19 cellular contexts compared by ENCODE assay signal in genomic region chr22:23102002-23102655, GRCh38. TPM values are rescaled to one million over a fixed set of nuclear protein-coding genes. Genes with fewer than 3 reads are reported as not detected.
DNase-seq lines count a peak whose midpoint lies in the region; ATAC-seq and TF ChIP-seq lines count a peak whose summit lies in the region.
"Had no signal": no experiment of that assay in that cellular context is flagged by ENCODE, and none has a peak within 500 bp of the region (broad histone marks: within the 10 kb centered on the region; RNA-seq: fewer than 3 reads in every experiment).

No MANE protein-coding gene starts in this region.

- H3K36me3 ChIP-seq in mucosa of descending colon (ENCODE audit: low read depth) (no peaks in the 10 kb centered on the region), testis (ENCODE audit: low read depth, missing control alignments) (no peaks in the 10 kb centered on the region)
- H3K36me3 ChIP-seq: BE2C had no signal

- H3K4me1 Mint-ChIP-seq in T-helper 17 cell = no peaks in the 10 kb centered on the region
- no peaks in the 10 kb centered on the region for H3K4me1 Mint-ChIP-seq in neural crest cell
- H3K4me1 Mint-ChIP-seq: CD14-positive monocyte, H9 had no signal

- H3K9me3 Mint-ChIP-seq in neural crest cell = no peaks in the 10 kb centered on the region
- H3K9me3 Mint-ChIP-seq: CD8-positive, alpha-beta T cell; H9 had no signal

- H3K27ac ChIP-seq in cingulate gyrus (ENCODE audit: low read depth, low read length) = peak overlapping the region; percentile 70
- H3K27ac ChIP-seq in temporal lobe (ENCODE audit: low read depth, low read length) = peak overlapping the region; percentile 85
- no peak overlapping the region for H3K27ac ChIP-seq in RWPE1
- no peak overlapping the region for H3K27ac ChIP-seq in testis

- H3K4me1 ChIP-seq in mucosa of descending colon (ENCODE audit: low read depth) = peaks cover 5% of the 10 kb centered on the region
- H3K4me1 ChIP-seq in testis = peaks cover 47% of the 10 kb centered on the region
- H3K4me1 ChIP-seq: BE2C had no signal

- CTCF ChIA-PET in RWPE1 (lab: Yijun Ruan, JAX) = no interaction called here

- POLR2A ChIA-PET in RWPE1 (lab: Yijun Ruan, JAX; ENCODE audit: low non-redundant PET) = no interaction called here

- H3K27me3 ChIP-seq in testis = no peaks in the 10 kb centered on the region
- H3K27me3 ChIP-seq: BE2C had no signal

- H3K9me3 ChIP-seq in T-helper 17 cell (ENCODE audit: control insufficient read depth, low read length, poor library complexity, severe bottlenecking) (no peaks in the 10 kb centered on the region), mucosa of descending colon (no peaks in the 10 kb centered on the region), testis (no peaks in the 10 kb centered on the region)
- H3K9me3 ChIP-seq: BE2C had no signal

- intact Hi-C loops in mucosa of descending colon (cut with DNase I, micrococcal nuclease) = no loop called here
- intact Hi-C loops in testis (cut with DNase I; ENCODE audit: low total_unique reads) = no loop called here

- H3K36me3 Mint-ChIP-seq in T-helper 17 cell (ENCODE audit: low read depth) = no peaks in the 10 kb centered on the region
- no peaks in the 10 kb centered on the region for H3K36me3 Mint-ChIP-seq in neural crest cell (ENCODE audit: low read depth)
- H3K36me3 Mint-ChIP-seq: CD14-positive monocyte; CD8-positive, alpha-beta T cell had no signal

- H3K4me3 ChIP-seq in mucosa of descending colon (no peak overlapping the region), testis (no peak overlapping the region)

- DNase-seq in T-helper 17 cell = no peak
- DNase-seq in neural crest cell (ENCODE audit: low read depth, low spot score) = no peak
- DNase-seq in RWPE1 (ENCODE audit: low spot score) = no peak
- DNase-seq in mucosa of descending colon = no peak
- no peak for DNase-seq in testis
- DNase-seq: ACHN; BE2C; CD8-positive, alpha-beta T cell; COR-L47; DMS153; DMS79 treated with DMSO at 0.1 percent for 48 hours; EL; GOT3; H9 had no signal

- TF ChIP-seq CTCF in neural crest cell (conservative IDR thresholded peaks at IDR 0.05) = no peak
- no peak for TF ChIP-seq CTCF in RWPE1 (conservative IDR thresholded peaks at IDR 0.05; ENCODE audit: low read depth)
- no peak for TF ChIP-seq CTCF in mucosa of descending colon (IDR thresholded peaks at IDR 0.05)
- no peak for TF ChIP-seq CTCF in testis (IDR thresholded peaks at IDR 0.05)

- ATAC-seq in T-helper 17 cell (no peak), mucosa of descending colon (no peak)
- ATAC-seq: CD8-positive, alpha-beta T cell had no signal

- H3K27ac Mint-ChIP-seq in T-helper 17 cell (peak overlapping the region; percentile 27), neural crest cell (ENCODE audit: unreplicated experiment) (peak overlapping the region; percentile 12)
- H3K27ac Mint-ChIP-seq: CD14-positive monocyte; CD8-positive, alpha-beta T cell; H9 had no signal

- H3K27me3 Mint-ChIP-seq in T-helper 17 cell (no peaks in the 10 kb centered on the region), neural crest cell (ENCODE audit: low read depth) (no peaks in the 10 kb centered on the region)

- H3K4me3 Mint-ChIP-seq in T-helper 17 cell (no peak overlapping the region), neural crest cell (no peak overlapping the region)
- H3K4me3 Mint-ChIP-seq: CD14-positive monocyte; CD8-positive, alpha-beta T cell; H9 had no signal

- WGBS in testis, 2 donors = 94% methylated on average over 10 of the region's 10 CpGs; no CpG with 5 or more reads in 1 of the 2 donors

- TF ChIP-seq POLR2A in testis (IDR thresholded peaks at IDR 0.05) = no peak

RNA-seq across cellular contexts. Expression of gene GNAZ, which starts 31.8 kb away (rescaled TPM):
- total RNA-seq in T-helper 17 cell (10 to 100 TPM in 1 of 2 donors, 1 to 10 TPM in 1; 1.4 to 44.1 TPM), neural crest cell (25.2 and 25.5 TPM in 2 replicates), temporal lobe (124 TPM), mucosa of descending colon (10 to 100 TPM in 1 of 3 donors, 1 to 10 TPM in 1, under 1 TPM in 1; 0.96 to 25.1 (median 1.7) TPM), testis (10 to 100 TPM; 15.1 to 20.2 TPM)
- 13.7 TPM for polyA plus RNA-seq in testis (ENCODE audit: insufficient read depth, low read depth, low replicate concordance)
- total RNA-seq: CD8-positive, alpha-beta T cell had no signal

RNA-seq across cellular contexts. Expression of gene RSPH14, which starts 39.7 kb away (rescaled TPM):
- total RNA-seq in T-helper 17 cell (1 to 10 TPM; 1.1 to 1.4 TPM), neural crest cell (0.86 and 2.9 TPM in 2 replicates), temporal lobe (2.7 TPM), mucosa of descending colon (under 1 TPM in 2 of 3 donors, not detected in 1; 0.54 to 0.58 TPM), testis (10 to 100 TPM; 12.1 to 22.8 TPM)
- 45.4 TPM for polyA plus RNA-seq in testis (ENCODE audit: insufficient read depth, low read depth, low replicate concordance)
- total RNA-seq: A172, H9, HT-29 had no signal
- polyA plus RNA-seq: CD14-positive monocyte had no signal

RNA-seq across cellular contexts. Expression of gene RAB36, which starts 43.1 kb away (rescaled TPM):
- total RNA-seq in T-helper 17 cell (1 to 10 TPM; 1.1 to 2.4 TPM), neural crest cell (13.5 and 14.4 TPM in 2 replicates), temporal lobe (4.9 TPM), mucosa of descending colon (1 to 10 TPM; 1.0 to 6.4 (median 1.2) TPM), testis (1 to 10 TPM; 7.4 to 7.5 TPM)
- 11.1 TPM for polyA plus RNA-seq in testis (ENCODE audit: insufficient read depth, low read depth, low replicate concordance)

Comparison
In these comparisons a context has a peak if more than half of its experiments do, and no peak if none do; other contexts are left out.
1. H3K27ac ChIP-seq: peak in cingulate gyrus (single experiment) and temporal lobe (single experiment); none in RWPE1 (single experiment) and testis (0 of 2).